ENCODE assay signal across 8 cellular contexts in genomic region chr2:234953116-234954031, GRCh38. TPM values are rescaled to one million over a fixed set of nuclear protein-coding genes. Genes with fewer than 3 reads are reported as not detected.
DNase-seq lines count a peak whose midpoint lies in the region; ATAC-seq and TF ChIP-seq lines count a peak whose summit lies in the region.

No MANE protein-coding gene starts in this region.

- TF ChIP-seq CTCF in mucosa of descending colon (IDR thresholded peaks at IDR 0.05): no peak

- peaks cover 53% of the 10 kb centered on the region for H3K4me1 ChIP-seq in mucosa of descending colon (ENCODE audit: low read depth)

- ATAC-seq in stimulated activated naive CD8-positive, alpha-beta T cell treated with anti-CD3 and anti-CD28 coated beads, Interleukin-15, amount 100 ng/mL, for 72 hours: no peak
- peak; percentile 30 for ATAC-seq in mucosa of descending colon
- no peak for ATAC-seq in HG03565 (IDR thresholded peaks at IDR 0.05; ENCODE audit: unreplicated experiment)

- no peaks in the 10 kb centered on the region for H3K36me3 Mint-ChIP-seq in stimulated activated naive CD8-positive, alpha-beta T cell treated with anti-CD3 and anti-CD28 coated beads, Interleukin-15, Interleukin-2, amounts not matched to agents 100 ng/mL and 50 ng/mL, for 24 hours (ENCODE audit: low read depth)
- H3K36me3 Mint-ChIP-seq in dendritic cell treated with granulocyte-macrophage colony-stimulating factor and Interleukin-4, amounts not matched to agents 40 ng/mL and 50 ng/mL, for 4 days (ENCODE audit: low read depth): no peaks in the 10 kb centered on the region

- no peaks in the 10 kb centered on the region for H3K9me3 ChIP-seq in mucosa of descending colon

- peaks cover 57% of the 10 kb centered on the region for H3K27me3 Mint-ChIP-seq in stimulated activated naive CD8-positive, alpha-beta T cell treated with anti-CD3 and anti-CD28 coated beads, Interleukin-15, Interleukin-2, amounts not matched to agents 100 ng/mL and 50 ng/mL, for 24 hours
- peaks cover 92% of the 10 kb centered on the region for H3K27me3 Mint-ChIP-seq in stimulated activated naive CD8-positive, alpha-beta T cell treated with anti-CD3 and anti-CD28 coated beads, Interleukin-15, amount 100 ng/mL, for 72 hours
- H3K27me3 Mint-ChIP-seq in dendritic cell treated with granulocyte-macrophage colony-stimulating factor and Interleukin-4, amounts not matched to agents 40 ng/mL and 50 ng/mL, for 4 days: peaks cover 74% of the 10 kb centered on the region

- peak overlapping the region; percentile 41 for H3K4me3 Mint-ChIP-seq in stimulated activated naive CD8-positive, alpha-beta T cell treated with anti-CD3 and anti-CD28 coated beads, Interleukin-15, Interleukin-2, amounts not matched to agents 100 ng/mL and 50 ng/mL, for 24 hours
- peak overlapping the region in 1 of 2 donors; percentile 9 for H3K4me3 Mint-ChIP-seq in stimulated activated naive CD8-positive, alpha-beta T cell treated with anti-CD3 and anti-CD28 coated beads, Interleukin-15, amount 100 ng/mL, for 72 hours
- H3K4me3 Mint-ChIP-seq in dendritic cell treated with granulocyte-macrophage colony-stimulating factor and Interleukin-4, amounts not matched to agents 40 ng/mL and 50 ng/mL, for 4 days: peak overlapping the region; percentile 76

- peak overlapping the region; percentile 61 for H3K4me3 ChIP-seq in mucosa of descending colon

- H3K9me3 Mint-ChIP-seq in stimulated activated naive CD8-positive, alpha-beta T cell treated with anti-CD3 and anti-CD28 coated beads, Interleukin-15, Interleukin-2, amounts not matched to agents 100 ng/mL and 50 ng/mL, for 24 hours: no peaks in the 10 kb centered on the region
- H3K9me3 Mint-ChIP-seq in stimulated activated naive CD8-positive, alpha-beta T cell treated with anti-CD3 and anti-CD28 coated beads, Interleukin-15, amount 100 ng/mL, for 72 hours: no peaks in the 10 kb centered on the region
- no peaks in the 10 kb centered on the region for H3K9me3 Mint-ChIP-seq in dendritic cell treated with granulocyte-macrophage colony-stimulating factor and Interleukin-4, amounts not matched to agents 40 ng/mL and 50 ng/mL, for 4 days

- intact Hi-C loops in dendritic cell treated with granulocyte-macrophage colony-stimulating factor and Interleukin-4, amounts not matched to agents 40 ng/mL and 50 ng/mL, for 4 days (cut with micrococcal nuclease): loop anchor here (5.0 kb wide), 1 partner anchor 94 kb away; no protein-coding TSS in a partner anchor
- intact Hi-C loops in mucosa of descending colon (cut with DNase I, micrococcal nuclease): loop anchor here in 1 of 2 donors (10.0 kb wide), 1 partner anchor 101 kb away; no protein-coding TSS in a partner anchor

- no peak overlapping the region for H3K27ac Mint-ChIP-seq in stimulated activated naive CD8-positive, alpha-beta T cell treated with anti-CD3 and anti-CD28 coated beads, Interleukin-15, Interleukin-2, amounts not matched to agents 100 ng/mL and 50 ng/mL, for 24 hours
- no peak overlapping the region for H3K27ac Mint-ChIP-seq in stimulated activated naive CD8-positive, alpha-beta T cell treated with anti-CD3 and anti-CD28 coated beads, Interleukin-15, amount 100 ng/mL, for 72 hours
- H3K27ac Mint-ChIP-seq in dendritic cell treated with granulocyte-macrophage colony-stimulating factor and Interleukin-4, amounts not matched to agents 40 ng/mL and 50 ng/mL, for 4 days: peak overlapping the region; percentile 48

- no peaks in the 10 kb centered on the region for H3K36me3 ChIP-seq in mucosa of descending colon (ENCODE audit: low read depth)

- H3K4me1 Mint-ChIP-seq in stimulated activated naive CD8-positive, alpha-beta T cell treated with anti-CD3 and anti-CD28 coated beads, Interleukin-15, Interleukin-2, amounts not matched to agents 100 ng/mL and 50 ng/mL, for 24 hours (ENCODE audit: low read depth): peaks cover 27% of the 10 kb centered on the region
- H3K4me1 Mint-ChIP-seq in stimulated activated naive CD8-positive, alpha-beta T cell treated with anti-CD3 and anti-CD28 coated beads, Interleukin-15, amount 100 ng/mL, for 72 hours: peaks cover 13% of the 10 kb centered on the region
- H3K4me1 Mint-ChIP-seq in dendritic cell treated with granulocyte-macrophage colony-stimulating factor and Interleukin-4, amounts not matched to agents 40 ng/mL and 50 ng/mL, for 4 days (ENCODE audit: low read depth): peaks cover 37% of the 10 kb centered on the region

- DNase-seq in stimulated activated naive CD8-positive, alpha-beta T cell treated with anti-CD3 and anti-CD28 coated beads, Interleukin-15, amount 100 ng/mL, for 72 hours: no peak
- DNase-seq in mucosa of descending colon: peak in 1 of 3 donors; percentile 25
- no peak for DNase-seq in NCI-H1436 (lab: John Stamatoyannopoulos, UW)
- DNase-seq in NCI-H187 treated with DMSO at 0.1 percent for 48 hours (lab: John Stamatoyannopoulos, UW): no peak
- no peak for DNase-seq in NCI-H1436 treated with DMSO at 0.1 percent for 48 hours (lab: John Stamatoyannopoulos, UW)

RNA-seq across cellular contexts. Expression of gene SH3BP4, which starts 1.6 kb away (rescaled TPM):
- total RNA-seq in mucosa of descending colon: 10 to 100 TPM; 18.0 to 30.4 (median 29.6) TPM
